Comparison of ENCODE assay signal across 24 cellular contexts in the genomic region with DNA sequence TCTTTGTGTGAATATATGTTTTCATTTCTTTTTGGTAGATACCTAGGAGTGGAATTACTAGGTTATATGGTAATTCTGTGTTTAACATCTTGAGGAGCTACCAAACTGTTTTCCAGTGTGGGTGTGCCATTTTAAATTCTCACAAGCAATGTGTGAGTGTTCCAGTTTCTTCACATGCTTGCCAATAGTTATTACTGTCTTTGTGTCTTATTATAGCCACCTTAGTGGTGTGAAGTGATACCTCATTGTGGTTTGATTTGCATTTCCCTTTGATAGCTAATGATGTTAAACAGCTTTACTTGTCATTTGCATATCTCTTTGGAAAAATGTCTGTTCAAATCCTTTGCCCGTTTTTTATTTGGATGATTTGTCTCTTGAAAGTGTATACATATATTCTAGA.
"Had no signal": no experiment of that assay in that cellular context is flagged by ENCODE, and none has a peak within 500 bp of the region (broad histone marks: within the 10 kb centered on the region; RNA-seq: fewer than 3 reads in every experiment).

No MANE protein-coding gene starts in this region.

- H3K4me3 ChIP-seq: K562, SJSA1, SK-N-MC had no signal

- FAIRE-seq: HTR-8/SVneo, K562, RCC 7860 had no signal

- H3K27me3 ChIP-seq: SJSA1 had no signal

- H3K9ac ChIP-seq: KMS-11 had no signal

- H3K4me3 Mint-ChIP-seq: IgD-negative memory B cell had no signal

- H3K27ac Mint-ChIP-seq: IgD-negative memory B cell had no signal

- H3K4me2 ChIP-seq: KMS-11 had no signal

- H3K36me3 ChIP-seq: SJSA1 had no signal

- ATAC-seq: K562 had no signal

- DNase-seq: Kasumi-1, MV-4-11, NCI-H1048, NCI-H1105, NCI-H1417, NCI-H1436 treated with DMSO at 0.1 percent for 48 hours, NCI-H1694, NCI-H187 treated with DMSO at 0.1 percent for 48 hours, NCI-H2029 treated with DMSO at 0.1 percent for 48 hours, NCI-H2227 treated with DMSO at 0.1 percent for 48 hours, NCI-H524, NCI-H526 treated with DMSO at 0.1 percent for 48 hours, NCI-H748 treated with DMSO at 0.1 percent for 48 hours, Right ventricle myocardium superior, RPMI8226, SIG-M5 had no signal

- H3K27ac ChIP-seq: HL-60, KMS-11, SJSA1, SK-N-MC had no signal

- H3K9me3 ChIP-seq: SJSA1 had no signal

- H3K27me3 Mint-ChIP-seq: IgD-negative memory B cell had no signal

- H3K4me1 ChIP-seq: SJSA1 had no signal

- H3K4me1 Mint-ChIP-seq: IgD-negative memory B cell had no signal

- H3K36me3 Mint-ChIP-seq: IgD-negative memory B cell had no signal
